15 cellular contexts compared by ENCODE assay signal in genomic region chr15:66007663-66008262, GRCh38.
DNase-seq lines count a peak whose midpoint lies in the region; ATAC-seq and TF ChIP-seq lines count a peak whose summit lies in the region.
"Had no signal": no experiment of that assay in that cellular context is flagged by ENCODE, and none has a peak within 500 bp of the region (broad histone marks: within the 10 kb centered on the region; RNA-seq: fewer than 3 reads in every experiment).

No MANE protein-coding gene starts in this region.

- POLR2A ChIA-PET in HEK293T (lab: Yijun Ruan, JAX): no interaction called here

- no peaks in the 10 kb centered on the region for H3K9me3 ChIP-seq in OCI-LY3 (ENCODE audit: insufficient read depth, low read length)
- H3K9me3 ChIP-seq in effector memory CD4-positive, alpha-beta T cell (ENCODE audit: control insufficient read depth, low read length): no peaks in the 10 kb centered on the region

- no peak overlapping the region for H3K9ac ChIP-seq in OCI-LY3 (ENCODE audit: low read length)

- H3K4me1 ChIP-seq in OCI-LY3 (ENCODE audit: low read length) (no peaks in the 10 kb centered on the region), foreskin keratinocyte (no peaks in the 10 kb centered on the region)
- no peaks in the 10 kb centered on the region for H3K4me1 ChIP-seq in effector memory CD4-positive, alpha-beta T cell (ENCODE audit: control insufficient read depth, insufficient read depth, low read length, poor library complexity, severe bottlenecking)

- no peaks in the 10 kb centered on the region for H3K79me2 ChIP-seq in OCI-LY3 (ENCODE audit: low read length)

- no peak for ATAC-seq in foreskin keratinocyte

- peaks cover 9% of the 10 kb centered on the region for H4K20me1 ChIP-seq in OCI-LY3 (ENCODE audit: insufficient read depth, low read length)

- TF ChIP-seq CTCF in GM12873 (IDR thresholded peaks at IDR 0.05; ENCODE audit: insufficient read depth, low read depth, low read length, missing control alignments) (peak; percentile 50), OCI-LY3 (IDR thresholded peaks at IDR 0.05; ENCODE audit: low read depth, low read length) (peak; percentile 31), foreskin keratinocyte (conservative IDR thresholded peaks at IDR 0.05) (peak; percentile 53)

- H3K36me3 ChIP-seq in OCI-LY3 (replicated peaks; ENCODE audit: low read depth, low read length): no peaks in the 10 kb centered on the region
- no peaks in the 10 kb centered on the region for H3K36me3 ChIP-seq in effector memory CD4-positive, alpha-beta T cell (ENCODE audit: control insufficient read depth, insufficient read depth, low read length)
- H3K36me3 ChIP-seq: cardiac muscle cell had no signal

- H3K4me3 ChIP-seq in OCI-LY3 (ENCODE audit: low read length): no peak overlapping the region
- no peak overlapping the region for H3K4me3 ChIP-seq in effector memory CD4-positive, alpha-beta T cell (ENCODE audit: insufficient read depth, low read depth, low read length, poor library complexity, severe bottlenecking)
- H3K4me3 ChIP-seq: cardiac muscle cell, skin epidermis had no signal

- CTCF ChIA-PET in HEK293T (lab: Yijun Ruan, JAX): interaction anchor here (0.6 kb wide), 1 partner anchor 713 kb away, joined by 3 read pairs; no protein-coding TSS in a partner anchor

- H3K27me3 ChIP-seq in OCI-LY3 (ENCODE audit: low read depth, low read length) (peaks cover 24% of the 10 kb centered on the region), foreskin keratinocyte (no peaks in the 10 kb centered on the region)
- no peaks in the 10 kb centered on the region for H3K27me3 ChIP-seq in effector memory CD4-positive, alpha-beta T cell (replicated peaks; ENCODE audit: control insufficient read depth, insufficient read depth, low read length, poor library complexity, severe bottlenecking)
- H3K27me3 ChIP-seq: cardiac muscle cell had no signal

- H3K4me2 ChIP-seq in OCI-LY3 (ENCODE audit: low read length): no peak overlapping the region

- H3K27ac ChIP-seq in OCI-LY3 (ENCODE audit: low read length): no peak overlapping the region
- H3K27ac ChIP-seq in foreskin keratinocyte: no peak overlapping the region
- no peak overlapping the region for H3K27ac ChIP-seq in effector memory CD4-positive, alpha-beta T cell (ENCODE audit: insufficient read depth, low read length, poor library complexity, severe bottlenecking)
- H3K27ac ChIP-seq: cardiac muscle cell, skin epidermis had no signal

- DNase-seq in activated CD4-positive, alpha-beta T cell treated with anti-CD3 and anti-CD28 coated beads for 48 hours: peak; percentile 22
- DNase-seq in activated CD4-positive, alpha-beta T cell treated with anti-CD3 and anti-CD28 coated beads for 4 hours: no peak
- no peak for DNase-seq in foreskin keratinocyte
- no peak for DNase-seq in activated CD4-positive, CD25-positive, alpha-beta regulatory T cell treated with anti-CD3 and anti-CD28 coated beads, Interleukin-2, amount 50 U/mL, for 72 hours
- no peak for DNase-seq in effector memory CD4-positive, alpha-beta T cell
- no peak for DNase-seq in HEK293T (ENCODE audit: extremely low spot score)
- DNase-seq: activated CD8-positive, alpha-beta memory T cell treated with anti-CD3 and anti-CD28 coated beads, Interleukin-2, amount 50 U/mL, for 4 hours; glutamatergic neuron; NCI-H1417; NCI-H510A treated with DMSO at 0.1 percent for 48 hours; Right ventricle myocardium superior had no signal

- no peak overlapping the region for H2AFZ ChIP-seq in OCI-LY3 (ENCODE audit: low read depth, low read length)

TF ChIP-seq in HEK293T, 16 proteins besides CTCF, POLR2A, EP300 and RAD21:
- TF ChIP-seq ARNT (IDR thresholded peaks at IDR 0.05) (no peak), BHLHE40 (IDR thresholded peaks at IDR 0.05; ENCODE audit: borderline replicate concordance) (no peak), L3MBTL2 (conservative IDR thresholded peaks at IDR 0.05) (no peak), HDGF (IDR thresholded peaks at IDR 0.05; ENCODE audit: borderline replicate concordance) (no peak), NFRKB (IDR thresholded peaks at IDR 0.05) (no peak), TARDBP (IDR thresholded peaks at IDR 0.05) (no peak), SUZ12 (IDR thresholded peaks at IDR 0.05) (no peak), PKNOX1 (IDR thresholded peaks at IDR 0.05) (no peak), FOXA1 (IDR thresholded peaks at IDR 0.05) (no peak), FOXM1 (IDR thresholded peaks at IDR 0.05; ENCODE audit: borderline replicate concordance) (no peak), CTBP1 (IDR thresholded peaks at IDR 0.05; ENCODE audit: borderline replicate concordance) (no peak), FOXK2 (IDR thresholded peaks at IDR 0.05) (no peak), ZNF384 (IDR thresholded peaks at IDR 0.05) (no peak), LEF1 (IDR thresholded peaks at IDR 0.05; ENCODE audit: borderline replicate concordance) (no peak), SP1 (IDR thresholded peaks at IDR 0.05) (no peak), ELF4 (IDR thresholded peaks at IDR 0.05) (no peak)
